Comparison of ENCODE assay signal across 1 cellular context in genomic region chr19:3983542-3983914, GRCh38.
TF ChIP-seq lines count a peak whose summit lies in the region.

No MANE protein-coding gene starts in this region.

TF ChIP-seq in HepG2, 621 proteins besides CTCF, POLR2A, EP300 and RAD21:
- no peak for TF ChIP-seq JARID2 (CRISPR knock-in tag; IDR thresholded peaks at IDR 0.05; ENCODE audit: insufficient replicate concordance)
- TF ChIP-seq ZNF362 (CRISPR knock-in tag; IDR thresholded peaks at IDR 0.05; ENCODE audit: borderline replicate concordance), result no peak
- no peak for TF ChIP-seq GPN1 (CRISPR knock-in tag; IDR thresholded peaks at IDR 0.05; ENCODE audit: borderline replicate concordance)
- no peak for TF ChIP-seq ZSCAN21 (CRISPR knock-in tag; IDR thresholded peaks at IDR 0.05; ENCODE audit: borderline replicate concordance)
- TF ChIP-seq RBM22 (optimal IDR thresholded peaks at IDR 0.05; ENCODE audit: low read length), result peak; percentile 13
- TF ChIP-seq ZNF672 (CRISPR knock-in tag; IDR thresholded peaks at IDR 0.05), result 0 out of 2 replicates have a peak, but pooled peaks have one; percentile 0
- TF ChIP-seq ZNF251 (CRISPR knock-in tag; IDR thresholded peaks at IDR 0.05), result no peak
- TF ChIP-seq TSC22D2 (CRISPR knock-in tag; IDR thresholded peaks at IDR 0.05; ENCODE audit: borderline replicate concordance), result no peak
- no peak for TF ChIP-seq SIN3B (IDR thresholded peaks at IDR 0.05; ENCODE audit: low read length)
- no peak for TF ChIP-seq FOSL1 (CRISPR knock-in tag; IDR thresholded peaks at IDR 0.05; ENCODE audit: borderline replicate concordance)
- no peak for TF ChIP-seq FLYWCH1 (CRISPR knock-in tag; IDR thresholded peaks at IDR 0.05)
- TF ChIP-seq THAP7 (CRISPR knock-in tag; IDR thresholded peaks at IDR 0.05), result no peak
- TF ChIP-seq TBX2 (CRISPR knock-in tag; IDR thresholded peaks at IDR 0.05; ENCODE audit: borderline replicate concordance), result 0 out of 2 replicates have a peak, but pooled peaks have one; percentile 6
